ENCODE assay signal across 2 cellular contexts in the genomic region with DNA sequence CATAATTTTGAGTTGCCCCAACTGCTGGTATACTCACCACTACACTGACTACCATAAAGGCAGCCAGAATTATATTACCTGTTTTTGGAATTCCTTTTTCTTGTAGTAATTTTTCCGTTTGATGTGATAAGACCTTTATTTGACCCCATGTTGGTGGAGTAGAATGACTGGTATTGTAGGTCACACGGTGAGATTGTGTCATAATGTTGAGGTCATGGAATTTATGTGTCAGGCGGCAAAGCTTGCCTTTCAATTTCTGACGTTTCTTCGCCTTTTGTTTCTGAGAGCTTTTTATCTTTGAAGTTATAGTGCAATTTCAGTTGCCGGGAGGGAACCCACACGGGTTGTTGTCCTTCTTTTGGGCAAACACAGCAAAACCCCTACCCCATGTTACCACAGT.
TF ChIP-seq lines count a peak whose summit lies in the region.

No MANE protein-coding gene starts in this region.

TF ChIP-seq in liver, 16 proteins besides CTCF, POLR2A, EP300 and RAD21:
- TF ChIP-seq FOXA1 (IDR thresholded peaks at IDR 0.05) (no peak), NR2F2 (IDR thresholded peaks at IDR 0.05) (no peak), YY1 (IDR thresholded peaks at IDR 0.05) (no peak), JUND (IDR thresholded peaks at IDR 0.05) (peak in 1 of 2 donors; percentile 65), RXRA (IDR thresholded peaks at IDR 0.05) (no peak), TAF1 (conservative IDR thresholded peaks at IDR 0.05) (no peak), ZBTB33 (IDR thresholded peaks at IDR 0.05) (no peak), HNF4A (conservative IDR thresholded peaks at IDR 0.05) (no peak)
- TF ChIP-seq, protein P1, sequence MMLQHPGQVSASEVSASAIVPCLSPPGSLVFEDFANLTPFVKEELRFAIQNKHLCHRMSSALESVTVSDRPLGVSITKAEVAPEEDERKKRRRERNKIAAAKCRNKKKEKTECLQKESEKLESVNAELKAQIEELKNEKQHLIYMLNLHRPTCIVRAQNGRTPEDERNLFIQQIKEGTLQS (IDR thresholded peaks at IDR 0.05) = peak; percentile 30

TF ChIP-seq in HepG2, 621 proteins besides CTCF, POLR2A, EP300 and RAD21:
- no peak for TF ChIP-seq ZKSCAN8 (CRISPR knock-in tag; IDR thresholded peaks at IDR 0.05; ENCODE audit: borderline replicate concordance)
- no peak for TF ChIP-seq RBAK (CRISPR knock-in tag; IDR thresholded peaks at IDR 0.05)
- TF ChIP-seq CBX5 (CRISPR knock-in tag; IDR thresholded peaks at IDR 0.05; ENCODE audit: borderline replicate concordance) = no peak
- no peak for TF ChIP-seq ZUFSP (CRISPR knock-in tag; IDR thresholded peaks at IDR 0.05; ENCODE audit: borderline replicate concordance)
- TF ChIP-seq MAF1 (CRISPR knock-in tag; IDR thresholded peaks at IDR 0.05; ENCODE audit: borderline replicate concordance) = no peak
- TF ChIP-seq MTA3 (CRISPR knock-in tag; IDR thresholded peaks at IDR 0.05) = no peak
